Comparison of ENCODE assay signal across 29 cellular contexts in genomic region chr14:64061706-64062105, GRCh38.
"Had no signal": no experiment of that assay in that cellular context is flagged by ENCODE, and none has a peak within 500 bp of the region (broad histone marks: within the 10 kb centered on the region; RNA-seq: fewer than 3 reads in every experiment).

No MANE protein-coding gene starts in this region.

- DNase-seq: activated CD4-positive, alpha-beta T cell treated with anti-CD3 and anti-CD28 coated beads for 36 hours; activated CD4-positive, CD25-positive, alpha-beta regulatory T cell; activated CD8-positive, alpha-beta memory T cell treated with anti-CD3 and anti-CD28 coated beads, Interleukin-2, amount 10 ng/mL, durations not matched to agents 7 days and 5 days; activated CD8-positive, alpha-beta T cell treated with anti-CD3 and anti-CD28 coated beads, Interleukin-2, amount 10 ng/mL, durations not matched to agents 7 days and 5 days; activated naive CD4-positive, alpha-beta T cell; activated T-cell treated with anti-CD3 and anti-CD28 coated beads, Interleukin-2, amount 50 U/mL, for 48 hours; cerebellar nuclear complex; colonic mucosa; dorsolateral prefrontal cortex; effector memory CD4-positive, alpha-beta T cell; foreskin fibroblast; heart left ventricle; hypothalamus; left ventricle myocardium superior; naive B cell; nephron progenitor cell; right lobe of liver; stimulated activated CD4-positive, alpha-beta T cell treated with anti-CD3 and anti-CD28 coated beads, Interleukin-12 subunit alpha, Interleukin-12 subunit beta, amount 100 ng/mL, for 4 hours; stimulated activated CD4-positive, alpha-beta T cell treated with anti-CD3 and anti-CD28 coated beads, Interleukin-4, amount 100 ng/mL, for 24 hours; stimulated activated naive CD8-positive, alpha-beta T cell treated with anti-CD3 and anti-CD28 coated beads, Interleukin-15, amount 100 ng/mL, for 72 hours; substantia nigra; upper lobe of left lung had no signal

- H3K9me3 ChIP-seq: colonic mucosa, heart left ventricle, neutrophil, right lobe of liver, upper lobe of left lung, vagina had no signal

- H3K27ac ChIP-seq: cardiac muscle cell, colonic mucosa, dorsolateral prefrontal cortex, heart left ventricle, neutrophil, right lobe of liver, upper lobe of left lung, vagina had no signal

- H3K4me1 ChIP-seq: colonic mucosa, heart left ventricle, right lobe of liver, vagina had no signal

- H3K27me3 Mint-ChIP-seq: activated CD4-positive, alpha-beta T cell treated with anti-CD3 and anti-CD28 coated beads for 36 hours; activated CD8-positive, alpha-beta memory T cell treated with anti-CD3 and anti-CD28 coated beads, Interleukin-2, amount 10 ng/mL, durations not matched to agents 7 days and 5 days; naive B cell; stimulated activated memory B cell treated with anti-CD40 and anti-IgM and Interleukin-4, amounts not matched to agents 10 μg/mL and 1 μg/mL and 100 μg/mL, for 72 hours; stimulated activated naive CD8-positive, alpha-beta T cell treated with anti-CD3 and anti-CD28 coated beads, Interleukin-15, amount 100 ng/mL, for 72 hours had no signal

- H3K9me3 Mint-ChIP-seq: activated naive CD4-positive, alpha-beta T cell treated with anti-CD3 and anti-CD28 coated beads, Interleukin-2, amount 50 U/mL, for 72 hours; activated T-helper 2 cell treated with anti-CD3 and anti-CD28 coated beads, Interferon-gamma antibody, Interleukin-2, Interleukin-4, amounts not matched to agents 10 μg/mL and 5 μg/mL and 100 μg/mL, durations not matched to agents 14 hours and 24 hours and 36 hours; naive B cell; nephron progenitor cell; stimulated activated memory B cell treated with anti-CD40 and anti-IgM and Interleukin-4, amounts not matched to agents 10 μg/mL and 1 μg/mL and 100 μg/mL, for 72 hours; stimulated activated naive CD8-positive, alpha-beta T cell treated with anti-CD3 and anti-CD28 coated beads, Interleukin-15, amount 100 ng/mL, for 72 hours had no signal

- ATAC-seq: activated CD4-positive, alpha-beta T cell treated with anti-CD3 and anti-CD28 coated beads for 36 hours; activated CD8-positive, alpha-beta memory T cell treated with anti-CD3 and anti-CD28 coated beads, Interleukin-2, amount 10 ng/mL, durations not matched to agents 7 days and 5 days; activated CD8-positive, alpha-beta T cell treated with anti-CD3 and anti-CD28 coated beads, Interleukin-2, amount 10 ng/mL, durations not matched to agents 7 days and 5 days; activated naive CD4-positive, alpha-beta T cell treated with anti-CD3 and anti-CD28 coated beads, Interleukin-2, amount 50 U/mL, for 72 hours; heart left ventricle; left ventricle myocardium superior; right lobe of liver; stimulated activated memory B cell treated with anti-CD40 and anti-IgM and Interleukin-4, amounts not matched to agents 10 μg/mL and 1 μg/mL and 100 μg/mL, for 72 hours; stimulated activated naive CD8-positive, alpha-beta T cell treated with anti-CD3 and anti-CD28 coated beads, Interleukin-15, amount 100 ng/mL, for 72 hours had no signal

- H3K27me3 ChIP-seq: cardiac muscle cell, colonic mucosa, dorsolateral prefrontal cortex, heart left ventricle, neutrophil, right lobe of liver, upper lobe of left lung, vagina had no signal

- H3K4me3 ChIP-seq: cardiac muscle cell, colonic mucosa, dorsolateral prefrontal cortex, heart left ventricle, right lobe of liver, skin epidermis, upper lobe of left lung, vagina had no signal

- H3K4me1 Mint-ChIP-seq: activated CD4-positive, alpha-beta T cell treated with anti-CD3 and anti-CD28 coated beads for 36 hours; naive B cell; stimulated activated memory B cell treated with anti-CD40 and anti-IgM and Interleukin-4, amounts not matched to agents 10 μg/mL and 1 μg/mL and 100 μg/mL, for 72 hours; stimulated activated naive CD8-positive, alpha-beta T cell treated with anti-CD3 and anti-CD28 coated beads, Interleukin-15, amount 100 ng/mL, for 72 hours had no signal

- H3K27ac Mint-ChIP-seq: activated CD4-positive, alpha-beta T cell treated with anti-CD3 and anti-CD28 coated beads for 36 hours; activated CD8-positive, alpha-beta memory T cell treated with anti-CD3 and anti-CD28 coated beads, Interleukin-2, amount 10 ng/mL, durations not matched to agents 7 days and 5 days; activated CD8-positive, alpha-beta T cell treated with anti-CD3 and anti-CD28 coated beads, Interleukin-2, amount 10 ng/mL, durations not matched to agents 7 days and 5 days; activated T-helper 2 cell treated with anti-CD3 and anti-CD28 coated beads, Interferon-gamma antibody, Interleukin-2, Interleukin-4, amounts not matched to agents 10 μg/mL and 5 μg/mL and 100 μg/mL, durations not matched to agents 14 hours and 24 hours and 36 hours; naive B cell; nephron progenitor cell; stimulated activated memory B cell treated with anti-CD40 and anti-IgM and Interleukin-4, amounts not matched to agents 10 μg/mL and 1 μg/mL and 100 μg/mL, for 72 hours; stimulated activated naive CD8-positive, alpha-beta T cell treated with anti-CD3 and anti-CD28 coated beads, Interleukin-15, amount 100 ng/mL, for 72 hours had no signal

- H3K36me3 ChIP-seq: cardiac muscle cell, colonic mucosa had no signal

- H3K4me3 Mint-ChIP-seq: activated CD4-positive, alpha-beta T cell treated with anti-CD3 and anti-CD28 coated beads for 36 hours; activated CD8-positive, alpha-beta memory T cell treated with anti-CD3 and anti-CD28 coated beads, Interleukin-2, amount 10 ng/mL, durations not matched to agents 7 days and 5 days; activated CD8-positive, alpha-beta T cell treated with anti-CD3 and anti-CD28 coated beads, Interleukin-2, amount 10 ng/mL, durations not matched to agents 7 days and 5 days; naive B cell; nephron progenitor cell; stimulated activated memory B cell treated with anti-CD40 and anti-IgM and Interleukin-4, amounts not matched to agents 10 μg/mL and 1 μg/mL and 100 μg/mL, for 72 hours; stimulated activated naive CD8-positive, alpha-beta T cell treated with anti-CD3 and anti-CD28 coated beads, Interleukin-15, amount 100 ng/mL, for 72 hours had no signal
